ENCODE assay signal across 8 cellular contexts in the genomic region with DNA sequence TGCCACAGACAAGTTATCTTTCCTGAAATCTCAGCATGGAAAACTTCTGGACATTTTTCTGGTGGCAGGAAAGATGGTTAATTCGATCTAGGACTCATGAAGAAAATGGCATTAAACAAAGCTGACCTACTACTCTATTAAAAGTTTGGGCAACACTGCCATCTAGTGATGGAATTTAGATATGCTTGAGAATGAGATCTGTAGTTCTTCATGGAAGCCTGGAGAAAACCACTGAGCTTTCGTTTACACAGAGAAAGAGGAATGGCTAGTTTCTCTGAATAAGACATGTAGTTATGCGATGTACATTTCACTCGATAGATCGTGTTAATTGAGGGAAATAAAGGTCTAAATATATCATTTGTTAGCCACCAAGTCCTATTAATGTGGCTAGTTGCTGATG. TPM values are rescaled to one million over a fixed set of nuclear protein-coding genes. Genes with fewer than 3 reads are reported as not detected.
DNase-seq lines count a peak whose midpoint lies in the region; ATAC-seq and TF ChIP-seq lines count a peak whose summit lies in the region.

No MANE protein-coding gene starts in this region.

- no peak for TF ChIP-seq POLR2A in GM18505 (IDR thresholded peaks at IDR 0.05; ENCODE audit: borderline replicate concordance, extremely low read depth, insufficient read depth, insufficient read length)
- TF ChIP-seq POLR2A in heart left ventricle (IDR thresholded peaks at IDR 0.05): no peak
- no peak for TF ChIP-seq POLR2A in gastrocnemius medialis (IDR thresholded peaks at IDR 0.05)

- ATAC-seq in GM18505 (IDR thresholded peaks at IDR 0.05; ENCODE audit: unreplicated experiment) (peak; percentile 78), HG02884 (IDR thresholded peaks at IDR 0.05; ENCODE audit: unreplicated experiment) (peak; percentile 81), heart left ventricle (peak in 3 of 4 donors; percentile 60 to 73 (median 70)), gastrocnemius medialis (peak; percentile 63 to 65)
- no peak for ATAC-seq in activated CD8-positive, alpha-beta T cell treated with anti-CD3 and anti-CD28 coated beads for 36 hours

- intact Hi-C loops in activated CD8-positive, alpha-beta T cell treated with anti-CD3 and anti-CD28 coated beads for 36 hours (cut with micrococcal nuclease): loop anchor here (2.0 kb wide), 1 partner anchor 397 kb away; no protein-coding TSS in a partner anchor
- intact Hi-C loops in heart left ventricle (cut with DNase I): loop anchor here in 7 of 10 donors (1.0 to 10.0 kb wide), 6 partner anchors 395 to 1363 kb away; partner anchors contain the start of gene GUCY2F (in 1 of the 7)
- intact Hi-C loops in gastrocnemius medialis (cut with DNase I; ENCODE audit: low total_unique reads): loop anchor here (1.0 kb wide), 1 partner anchor 397 kb away; no protein-coding TSS in a partner anchor

- no peaks in the 10 kb centered on the region for H3K27me3 Mint-ChIP-seq in activated CD8-positive, alpha-beta T cell treated with anti-CD3 and anti-CD28 coated beads for 36 hours

- H3K4me3 Mint-ChIP-seq in activated CD8-positive, alpha-beta T cell treated with anti-CD3 and anti-CD28 coated beads for 36 hours: no peak overlapping the region

- H3K4me3 ChIP-seq in heart left ventricle (no peak overlapping the region), gastrocnemius medialis (no peak overlapping the region)

- no peak overlapping the region for H3K27ac Mint-ChIP-seq in activated CD8-positive, alpha-beta T cell treated with anti-CD3 and anti-CD28 coated beads for 36 hours

- H3K9me3 ChIP-seq in heart left ventricle: no peaks in the 10 kb centered on the region
- H3K9me3 ChIP-seq in gastrocnemius medialis: no peaks in the 10 kb centered on the region

- H3K27me3 ChIP-seq in heart left ventricle: peaks cover 0 to 13% (median 0%) of the 10 kb centered on the region in 9 donors
- H3K27me3 ChIP-seq in gastrocnemius medialis: peaks cover 0 to 4% (median 3%) of the 10 kb centered on the region in 3 donors

- no peaks in the 10 kb centered on the region for H3K36me3 ChIP-seq in heart left ventricle
- no peaks in the 10 kb centered on the region for H3K36me3 ChIP-seq in gastrocnemius medialis

- DNase-seq in NCI-H2029 (lab: John Stamatoyannopoulos, UW): peak; percentile 27
- DNase-seq in activated CD8-positive, alpha-beta T cell treated with anti-CD3 and anti-CD28 coated beads for 36 hours: no peak
- no peak for DNase-seq in heart left ventricle
- DNase-seq in gastrocnemius medialis: no peak
- DNase-seq in ureter (ENCODE audit: low spot score): no peak

- TF ChIP-seq CTCF in C4-2B (conservative IDR thresholded peaks at IDR 0.05) (peak; percentile 55), heart left ventricle (IDR thresholded peaks at IDR 0.05) (peak; percentile 22 to 75 (median 58)), gastrocnemius medialis (IDR thresholded peaks at IDR 0.05 in 4 of 5, conservative IDR thresholded peaks at IDR 0.05 in 1 of 5) (peak in 4 of 5 experiments; percentile 27 to 65 (median 45))
- TF ChIP-seq CTCF in activated CD8-positive, alpha-beta T cell treated with anti-CD3 and anti-CD28 coated beads for 36 hours (IDR thresholded peaks at IDR 0.05): peak; percentile 40

- H3K4me1 ChIP-seq in heart left ventricle: no peaks in the 10 kb centered on the region
- H3K4me1 ChIP-seq in gastrocnemius medialis: no peaks in the 10 kb centered on the region

- no peak overlapping the region for H3K27ac ChIP-seq in C4-2B
- no peak overlapping the region for H3K27ac ChIP-seq in heart left ventricle
- no peak overlapping the region for H3K27ac ChIP-seq in gastrocnemius medialis

- H3K4me1 Mint-ChIP-seq in activated CD8-positive, alpha-beta T cell treated with anti-CD3 and anti-CD28 coated beads for 36 hours (ENCODE audit: low read depth): no peaks in the 10 kb centered on the region

- 6 to 18% (median 7%) methylated on average over 5 of the region's 5 CpGs for whole genome bisulfite sequencing in heart left ventricle, 4 donors

- no peaks in the 10 kb centered on the region for H3K9me3 Mint-ChIP-seq in activated CD8-positive, alpha-beta T cell treated with anti-CD3 and anti-CD28 coated beads for 36 hours

- in situ Hi-C loops in gastrocnemius medialis (cut with MboI; ENCODE audit: low sequenced_read_pairs in 4 of 4): loop anchor here in 1 of 4 donors (5.0 kb wide), 1 partner anchor 395 kb away; no protein-coding TSS in a partner anchor

- no peaks in the 10 kb centered on the region for H3K36me3 Mint-ChIP-seq in activated CD8-positive, alpha-beta T cell treated with anti-CD3 and anti-CD28 coated beads for 36 hours (ENCODE audit: low read depth)

- CTCF ChIA-PET in activated CD8-positive, alpha-beta T cell treated with anti-CD3 and anti-CD28 coated beads for 36 hours (lab: Charles Lee): interaction anchor here (0.7 to 2.8 kb wide), 23 partner anchors 9 to 435 kb away, joined by 3 to 18 read pairs (median 4); no protein-coding TSS in a partner anchor

- POLR2A ChIA-PET in activated CD8-positive, alpha-beta T cell treated with anti-CD3 and anti-CD28 coated beads for 36 hours (lab: Charles Lee): no interaction called here

RNA-seq across cellular contexts. Expression of gene CHRDL1, which starts 51.7 kb away (rescaled TPM):
- total RNA-seq in activated CD8-positive, alpha-beta T cell treated with anti-CD3 and anti-CD28 coated beads for 36 hours: not detected
- total RNA-seq in heart left ventricle (10 to 100 TPM in 2 of 9 donors, 1 to 10 TPM in 4, under 1 TPM in 2, not detected in 1; 0.42 to 67.8 (median 2.2) TPM), gastrocnemius medialis (1 to 10 TPM; 2.7 to 5.5 (median 3.0) TPM), ureter (34.7 TPM)
- polyA plus RNA-seq in heart left ventricle: 1 to 10 TPM in 1 of 2 donors, under 1 TPM in 1; 0.53 to 1.3 TPM
